3 cellular contexts compared by ENCODE assay signal in genomic region chr10:15146366-15146765, GRCh38.
TF ChIP-seq lines count a peak whose summit lies in the region.

No MANE protein-coding gene starts in this region.

TF ChIP-seq in HEK293, 187 proteins besides CTCF, POLR2A, EP300 and RAD21 (continued from another document):
- TF ChIP-seq ZIC2 (tag by site-specific recombination; IDR thresholded peaks at IDR 0.05): 0 out of 2 replicates have a peak, but pooled peaks have one; percentile 7

TF ChIP-seq in WTC11, 78 proteins besides CTCF, POLR2A, EP300 and RAD21 (continued from another document and continues in another):
- TF ChIP-seq AFF4 (CRISPR knock-in tag; IDR thresholded peaks at IDR 0.05; ENCODE audit: borderline replicate concordance) (no peak), ZNF232 (CRISPR knock-in tag; IDR thresholded peaks at IDR 0.05) (no peak), ZNF423 (CRISPR knock-in tag; IDR thresholded peaks at IDR 0.05) (no peak), NR2C2 (CRISPR knock-in tag; IDR thresholded peaks at IDR 0.05) (no peak), PRDM15 (CRISPR knock-in tag; IDR thresholded peaks at IDR 0.05) (no peak), ZNF532 (CRISPR knock-in tag; IDR thresholded peaks at IDR 0.05; ENCODE audit: borderline replicate concordance) (no peak), GABPB1 (CRISPR knock-in tag; IDR thresholded peaks at IDR 0.05) (no peak), HMGXB4 (CRISPR knock-in tag; IDR thresholded peaks at IDR 0.05) (no peak), CREB1 (CRISPR knock-in tag; IDR thresholded peaks at IDR 0.05) (no peak), FOXK1 (CRISPR knock-in tag; IDR thresholded peaks at IDR 0.05) (no peak)

TF ChIP-seq in SK-N-SH treated with all-trans-retinoic acid at 6 μM for 48 hours, 23 proteins besides CTCF, POLR2A, EP300 and RAD21 (continued from another document):
- TF ChIP-seq TCF4 (CRISPR knock-in tag; IDR thresholded peaks at IDR 0.05; ENCODE audit: borderline replicate concordance) (no peak), BACH2 (CRISPR knock-in tag; IDR thresholded peaks at IDR 0.05; ENCODE audit: borderline replicate concordance) (no peak), OSR1 (CRISPR knock-in tag; IDR thresholded peaks at IDR 0.05) (no peak), POU6F1 (CRISPR knock-in tag; IDR thresholded peaks at IDR 0.05; ENCODE audit: borderline replicate concordance, low read depth) (no peak), ARNTL (CRISPR knock-in tag; IDR thresholded peaks at IDR 0.05; ENCODE audit: borderline replicate concordance, low read depth) (no peak)
